In genomic region chr2:158745067-158745865, GRCh38 we compare ENCODE assay signal across 10 cellular contexts. TPM values are rescaled to one million over a fixed set of nuclear protein-coding genes. Genes with fewer than 3 reads are reported as not detected.
DNase-seq lines count a peak whose midpoint lies in the region; ATAC-seq and TF ChIP-seq lines count a peak whose summit lies in the region.
"Had no signal": no experiment of that assay in that cellular context is flagged by ENCODE, and none has a peak within 500 bp of the region (broad histone marks: within the 10 kb centered on the region; RNA-seq: fewer than 3 reads in every experiment).

No MANE protein-coding gene starts in this region.

- H3K36me3 Mint-ChIP-seq in activated CD8-positive, alpha-beta T cell treated with anti-CD3 and anti-CD28 coated beads for 36 hours (ENCODE audit: low read depth), result no peaks in the 10 kb centered on the region
- H3K36me3 Mint-ChIP-seq: activated naive CD4-positive, alpha-beta T cell treated with anti-CD3 and anti-CD28 coated beads, Interleukin-2, amount 50 U/mL, for 24 hours had no signal

- no peak overlapping the region for H3K27ac ChIP-seq in foreskin keratinocyte
- H3K27ac ChIP-seq: BLaER1 treated with 17β-estradiol and CSF1 and Interleukin-3, amounts not matched to agents 10 nM and 100 nM had no signal

- no peak for TF ChIP-seq CTCF in activated CD8-positive, alpha-beta T cell treated with anti-CD3 and anti-CD28 coated beads for 36 hours (IDR thresholded peaks at IDR 0.05)
- peak; percentile 80 for TF ChIP-seq CTCF in foreskin keratinocyte (conservative IDR thresholded peaks at IDR 0.05)

- POLR2A ChIA-PET in activated CD8-positive, alpha-beta T cell treated with anti-CD3 and anti-CD28 coated beads for 36 hours (lab: Charles Lee), result no interaction called here

- no peaks in the 10 kb centered on the region for H3K9me3 Mint-ChIP-seq in activated CD8-positive, alpha-beta T cell treated with anti-CD3 and anti-CD28 coated beads for 36 hours
- H3K9me3 Mint-ChIP-seq: activated naive CD4-positive, alpha-beta T cell treated with anti-CD3 and anti-CD28 coated beads, Interleukin-2, amount 50 U/mL, for 24 hours had no signal

- H3K4me3 Mint-ChIP-seq in activated CD8-positive, alpha-beta T cell treated with anti-CD3 and anti-CD28 coated beads for 36 hours, result no peak overlapping the region
- H3K4me3 Mint-ChIP-seq: activated naive CD4-positive, alpha-beta T cell treated with anti-CD3 and anti-CD28 coated beads, Interleukin-2, amount 50 U/mL, for 24 hours had no signal

- H3K4me1 ChIP-seq in foreskin keratinocyte, result no peaks in the 10 kb centered on the region

- ATAC-seq in HG02759 (IDR thresholded peaks at IDR 0.05; ENCODE audit: unreplicated experiment) (peak; percentile 69), foreskin keratinocyte (peak; percentile 66)
- ATAC-seq in activated CD8-positive, alpha-beta T cell treated with anti-CD3 and anti-CD28 coated beads for 36 hours, result peak; percentile 65

- peaks cover 46% of the 10 kb centered on the region for H3K27me3 ChIP-seq in foreskin keratinocyte
- H3K27me3 ChIP-seq: BLaER1 treated with 17β-estradiol and CSF1 and Interleukin-3, amounts not matched to agents 10 nM and 100 nM had no signal

- H3K27ac Mint-ChIP-seq in activated CD8-positive, alpha-beta T cell treated with anti-CD3 and anti-CD28 coated beads for 36 hours, result no peak overlapping the region
- H3K27ac Mint-ChIP-seq: activated naive CD4-positive, alpha-beta T cell treated with anti-CD3 and anti-CD28 coated beads, Interleukin-2, amount 50 U/mL, for 24 hours had no signal

- peaks cover 14% of the 10 kb centered on the region for H3K27me3 Mint-ChIP-seq in activated CD8-positive, alpha-beta T cell treated with anti-CD3 and anti-CD28 coated beads for 36 hours

- intact Hi-C loops in activated CD8-positive, alpha-beta T cell treated with anti-CD3 and anti-CD28 coated beads for 36 hours (cut with micrococcal nuclease), result loop anchor here (5.0 kb wide), 1 partner anchor 563 kb away; no protein-coding TSS in a partner anchor

- H3K4me1 Mint-ChIP-seq in activated CD8-positive, alpha-beta T cell treated with anti-CD3 and anti-CD28 coated beads for 36 hours (ENCODE audit: low read depth), result peaks cover 3% of the 10 kb centered on the region
- H3K4me1 Mint-ChIP-seq: activated naive CD4-positive, alpha-beta T cell treated with anti-CD3 and anti-CD28 coated beads, Interleukin-2, amount 50 U/mL, for 24 hours had no signal

- DNase-seq in NCI-H446 (lab: John Stamatoyannopoulos, UW), result peak; percentile 18 to 64
- DNase-seq in NCI-H446 treated with DMSO at 0.1 percent for 48 hours (lab: John Stamatoyannopoulos, UW), result no peak
- DNase-seq in NCI-H2171 (lab: John Stamatoyannopoulos, UW), result peak; percentile 51
- DNase-seq in activated CD8-positive, alpha-beta T cell treated with anti-CD3 and anti-CD28 coated beads for 36 hours, result peak; percentile 70
- no peak for DNase-seq in foreskin keratinocyte
- DNase-seq in nucleus accumbens (lab: John Stamatoyannopoulos, UW), result peak in 52 of 56 donors; percentile 13 to 87 (median 66)
- no peak for DNase-seq in cortex of kidney (lab: John Stamatoyannopoulos, UW)

- CTCF ChIA-PET in activated CD8-positive, alpha-beta T cell treated with anti-CD3 and anti-CD28 coated beads for 36 hours (lab: Charles Lee), result interaction anchor here (0.6 to 6.7 kb wide), 27 partner anchors 9 to 727 kb away, joined by 3 to 51 read pairs (median 3); no protein-coding TSS in a partner anchor

RNA-seq across cellular contexts. Expression of gene DAPL1, which starts 49.9 kb away (rescaled TPM):
- total RNA-seq in activated CD8-positive, alpha-beta T cell treated with anti-CD3 and anti-CD28 coated beads for 36 hours, result not detected
- 0.39 TPM in 1 of 2 replicates, not detected in the other for total RNA-seq in foreskin keratinocyte
- 0.27 and 0.56 TPM in 2 replicates for polyA plus RNA-seq in foreskin keratinocyte

Comparison
In these comparisons a context has a peak if more than half of its experiments do, and no peak if none do; other contexts are left out.
1. DNase-seq: peak in NCI-H446 (2 of 2), NCI-H2171 (single experiment), activated CD8-positive, alpha-beta T cell treated with anti-CD3 and anti-CD28 coated beads for 36 hours (single experiment) and nucleus accumbens (52 of 56); none in NCI-H446 treated with DMSO at 0.1 percent for 48 hours (single experiment), foreskin keratinocyte (0 of 2) and cortex of kidney (single experiment).
2. Peak in every context shown above with its lines, with median percentiles within 50 percentile points of each other: ATAC-seq.